ENCODE assay signal across 2 cellular contexts in the genomic region with DNA sequence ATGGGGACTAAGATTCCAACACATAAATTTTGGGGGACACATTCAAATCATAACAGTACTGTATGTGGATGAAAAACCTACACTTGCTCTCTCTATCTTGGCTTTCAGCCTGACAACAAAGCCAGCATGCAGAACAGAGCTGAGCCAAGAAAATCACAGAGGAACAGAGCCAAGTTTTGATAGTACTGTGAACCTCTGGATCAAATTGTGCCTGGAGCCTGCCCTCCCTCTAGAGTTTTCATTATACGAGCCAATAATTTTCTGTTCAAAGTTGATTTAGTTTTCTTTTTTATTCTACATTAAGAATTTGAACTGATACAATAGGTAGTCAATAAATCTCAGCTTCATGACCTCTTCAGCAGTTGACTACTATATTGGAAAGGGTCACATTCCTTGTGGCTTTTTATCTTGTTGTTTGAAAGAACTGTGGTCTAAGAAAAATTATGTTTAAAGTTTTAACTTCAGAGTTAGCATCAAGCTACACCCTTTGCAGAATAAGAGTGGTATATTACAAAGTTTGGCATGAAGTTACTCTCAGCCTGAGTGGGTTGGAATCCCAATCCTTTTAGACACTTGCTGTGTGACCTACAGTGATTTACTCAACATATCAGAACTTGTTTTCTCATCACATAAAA.
TF ChIP-seq lines count a peak whose summit lies in the region.

No MANE protein-coding gene starts in this region.

TF ChIP-seq in SK-N-SH treated with all-trans-retinoic acid at 6 μM for 48 hours, 23 proteins besides CTCF, POLR2A, EP300 and RAD21 (continued from another document):
- TF ChIP-seq ZNF8 (CRISPR knock-in tag; IDR thresholded peaks at IDR 0.05) (no peak), RARB (CRISPR knock-in tag; IDR thresholded peaks at IDR 0.05) (no peak), ARNTL (CRISPR knock-in tag; IDR thresholded peaks at IDR 0.05; ENCODE audit: borderline replicate concordance, low read depth) (no peak), ESRRG (CRISPR knock-in tag; IDR thresholded peaks at IDR 0.05) (no peak), ZNF70 (CRISPR knock-in tag; IDR thresholded peaks at IDR 0.05) (no peak), GLIS3 (CRISPR knock-in tag; IDR thresholded peaks at IDR 0.05) (no peak), CSDC2 (CRISPR knock-in tag; IDR thresholded peaks at IDR 0.05) (no peak), OSR1 (CRISPR knock-in tag; IDR thresholded peaks at IDR 0.05) (no peak), SNAI2 (CRISPR knock-in tag; IDR thresholded peaks at IDR 0.05) (no peak), ZFP3 (CRISPR knock-in tag; IDR thresholded peaks at IDR 0.05) (no peak), ZC3H10 (CRISPR knock-in tag; IDR thresholded peaks at IDR 0.05) (no peak), ZNF565 (CRISPR knock-in tag; conservative IDR thresholded peaks at IDR 0.05; ENCODE audit: low read depth) (no peak), TSHZ2 (CRISPR knock-in tag; IDR thresholded peaks at IDR 0.05) (no peak)
- TF ChIP-seq, protein P1, sequence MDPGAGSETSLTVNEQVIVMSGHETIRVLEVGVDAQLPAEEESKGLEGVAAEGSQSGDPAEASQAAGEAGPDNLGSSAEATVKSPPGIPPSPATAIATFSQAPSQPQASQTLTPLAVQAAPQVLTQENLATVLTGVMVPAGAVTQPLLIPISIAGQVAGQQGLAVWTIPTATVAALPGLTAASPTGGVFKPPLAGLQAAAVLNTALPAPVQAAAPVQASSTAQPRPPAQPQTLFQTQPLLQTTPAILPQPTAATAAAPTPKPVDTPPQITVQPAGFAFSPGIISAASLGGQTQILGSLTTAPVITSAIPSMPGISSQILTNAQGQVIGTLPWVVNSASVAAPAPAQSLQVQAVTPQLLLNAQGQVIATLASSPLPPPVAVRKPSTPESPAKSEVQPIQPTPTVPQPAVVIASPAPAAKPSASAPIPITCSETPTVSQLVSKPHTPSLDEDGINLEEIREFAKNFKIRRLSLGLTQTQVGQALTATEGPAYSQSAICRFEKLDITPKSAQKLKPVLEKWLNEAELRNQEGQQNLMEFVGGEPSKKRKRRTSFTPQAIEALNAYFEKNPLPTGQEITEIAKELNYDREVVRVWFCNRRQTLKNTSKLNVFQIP (CRISPR knock-in tag; IDR thresholded peaks at IDR 0.05; ENCODE audit: borderline replicate concordance, low read depth), result no peak

TF ChIP-seq in SK-N-SH, 30 proteins besides CTCF, POLR2A, EP300 and RAD21 (continued from another document):
- TF ChIP-seq REST (IDR thresholded peaks at IDR 0.05; ENCODE audit: low read depth, low read length) (no peak), RFX5 (IDR thresholded peaks at IDR 0.05; ENCODE audit: low read length) (no peak), EZH2phosphoT487 (IDR thresholded peaks at IDR 0.05; ENCODE audit: borderline replicate concordance, low read depth) (no peak), NRF1 (IDR thresholded peaks at IDR 0.05; ENCODE audit: low read depth, low read length) (no peak), RCOR1 (IDR thresholded peaks at IDR 0.05; ENCODE audit: low read length) (no peak), JUND (IDR thresholded peaks at IDR 0.05) (no peak), RXRA (IDR thresholded peaks at IDR 0.05; ENCODE audit: borderline replicate concordance, low read depth) (no peak), SMC3 (IDR thresholded peaks at IDR 0.05; ENCODE audit: low read depth, low read length) (no peak), TEAD4 (IDR thresholded peaks at IDR 0.05; ENCODE audit: borderline replicate concordance, insufficient read depth) (no peak), TCF12 (IDR thresholded peaks at IDR 0.05) (no peak), USF2 (IDR thresholded peaks at IDR 0.05; ENCODE audit: borderline replicate concordance, low read depth, low read length) (no peak), TAF1 (IDR thresholded peaks at IDR 0.05; ENCODE audit: borderline replicate concordance, low read depth, low read length) (no peak)
- TF ChIP-seq, protein P2, sequence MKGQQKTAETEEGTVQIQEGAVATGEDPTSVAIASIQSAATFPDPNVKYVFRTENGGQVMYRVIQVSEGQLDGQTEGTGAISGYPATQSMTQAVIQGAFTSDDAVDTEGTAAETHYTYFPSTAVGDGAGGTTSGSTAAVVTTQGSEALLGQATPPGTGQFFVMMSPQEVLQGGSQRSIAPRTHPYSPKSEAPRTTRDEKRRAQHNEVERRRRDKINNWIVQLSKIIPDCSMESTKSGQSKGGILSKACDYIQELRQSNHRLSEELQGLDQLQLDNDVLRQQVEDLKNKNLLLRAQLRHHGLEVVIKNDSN (IDR thresholded peaks at IDR 0.05; ENCODE audit: borderline replicate concordance, low read depth), result no peak
- TF ChIP-seq, protein P3, sequence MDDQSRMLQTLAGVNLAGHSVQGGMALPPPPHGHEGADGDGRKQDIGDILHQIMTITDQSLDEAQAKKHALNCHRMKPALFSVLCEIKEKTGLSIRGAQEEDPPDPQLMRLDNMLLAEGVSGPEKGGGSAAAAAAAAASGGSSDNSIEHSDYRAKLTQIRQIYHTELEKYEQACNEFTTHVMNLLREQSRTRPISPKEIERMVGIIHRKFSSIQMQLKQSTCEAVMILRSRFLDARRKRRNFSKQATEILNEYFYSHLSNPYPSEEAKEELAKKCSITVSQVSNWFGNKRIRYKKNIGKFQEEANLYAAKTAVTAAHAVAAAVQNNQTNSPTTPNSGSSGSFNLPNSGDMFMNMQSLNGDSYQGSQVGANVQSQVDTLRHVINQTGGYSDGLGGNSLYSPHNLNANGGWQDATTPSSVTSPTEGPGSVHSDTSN (IDR thresholded peaks at IDR 0.05), result no peak
